Comparison of ENCODE assay signal across 9 cellular contexts in the genomic region with DNA sequence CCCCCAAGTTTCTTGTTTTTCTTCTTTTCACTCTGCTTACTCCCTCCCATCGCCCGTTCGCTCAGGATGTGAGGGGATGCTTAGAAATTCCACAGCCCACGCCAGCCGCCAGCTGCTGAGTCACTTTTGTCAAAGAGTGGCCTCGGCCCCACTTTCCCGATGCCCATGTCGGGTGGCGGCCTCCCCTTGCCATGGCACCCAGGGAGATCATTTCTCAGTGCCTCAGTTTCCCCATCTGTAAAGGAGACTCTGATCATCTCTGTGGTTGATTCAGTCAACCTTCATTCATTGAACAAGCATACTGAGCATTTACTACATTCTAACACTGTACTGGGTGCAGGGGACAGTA. TPM values are rescaled to one million over a fixed set of nuclear protein-coding genes. Genes with fewer than 3 reads are reported as not detected.
A peak's percentile ranks its signal among the peaks of the same experiment; 100 is the strongest.
DNase-seq lines count a peak whose midpoint lies in the region; ATAC-seq and TF ChIP-seq lines count a peak whose summit lies in the region.
"Had no signal": no experiment of that assay in that cellular context is flagged by ENCODE, and none has a peak within 500 bp of the region (broad histone marks: within the 10 kb centered on the region; RNA-seq: fewer than 3 reads in every experiment).

No MANE protein-coding gene starts in this region.

- no peak for TF ChIP-seq POLR2A in stomach (IDR thresholded peaks at IDR 0.05)

- H3K36me3 Mint-ChIP-seq in activated CD4-positive, alpha-beta memory T cell treated with anti-CD3 and anti-CD28 coated beads for 36 hours, result no peaks in the 10 kb centered on the region

- H3K27me3 ChIP-seq in iPS-15b (ENCODE audit: control insufficient read depth, insufficient read depth, low read length) (peaks cover 7% of the 10 kb centered on the region), stomach (peaks cover 0 to 15% (median 8%) of the 10 kb centered on the region in 3 donors)

- CTCF ChIA-PET in activated CD4-positive, alpha-beta memory T cell treated with anti-CD3 and anti-CD28 coated beads for 36 hours (lab: Charles Lee), result interaction anchor here (0.6 kb wide), 1 partner anchor 303 kb away, joined by 5 read pairs; no protein-coding TSS in a partner anchor
- CTCF ChIA-PET in HEK293T (lab: Yijun Ruan, JAX), result no interaction called here

- H3K4me3 Mint-ChIP-seq in activated CD4-positive, alpha-beta memory T cell treated with anti-CD3 and anti-CD28 coated beads for 36 hours, result peak overlapping the region; percentile 30

- H3K4me1 ChIP-seq in iPS-15b (ENCODE audit: control insufficient read depth, insufficient read depth, low read length), result peaks cover 2% of the 10 kb centered on the region
- peaks cover 11 to 42% (median 20%) of the 10 kb centered on the region in 4 donors for H3K4me1 ChIP-seq in stomach

- TF ChIP-seq EP300 in stomach (IDR thresholded peaks at IDR 0.05), result no peak

- H3K9ac ChIP-seq in iPS-15b (ENCODE audit: low read depth, low read length), result no peak overlapping the region

- H3K27ac Mint-ChIP-seq in activated CD4-positive, alpha-beta memory T cell treated with anti-CD3 and anti-CD28 coated beads for 36 hours, result no peak overlapping the region

- H3K9me3 ChIP-seq in iPS-15b (ENCODE audit: control insufficient read depth, insufficient read depth, low read length) (no peaks in the 10 kb centered on the region), stomach (no peaks in the 10 kb centered on the region)

- no peaks in the 10 kb centered on the region for H3K9me3 Mint-ChIP-seq in activated CD4-positive, alpha-beta memory T cell treated with anti-CD3 and anti-CD28 coated beads for 36 hours

- WGBS in stomach, 5 donors, result 10 to 24% (median 14%) methylated on average over 9 of the region's 9 CpGs

- POLR2A ChIA-PET in activated CD4-positive, alpha-beta memory T cell treated with anti-CD3 and anti-CD28 coated beads for 36 hours (lab: Charles Lee), result no interaction called here
- POLR2A ChIA-PET in HEK293T (lab: Yijun Ruan, JAX), result no interaction called here

- ATAC-seq in GM21619 (IDR thresholded peaks at IDR 0.05; ENCODE audit: unreplicated experiment) (peak; percentile 2), HG02588 (IDR thresholded peaks at IDR 0.05; ENCODE audit: unreplicated experiment) (no peak)

- H3K4me1 Mint-ChIP-seq in activated CD4-positive, alpha-beta memory T cell treated with anti-CD3 and anti-CD28 coated beads for 36 hours (ENCODE audit: low read depth), result peaks cover 7% of the 10 kb centered on the region

- H3K4me3 ChIP-seq in iPS-15b (ENCODE audit: low read depth, low read length), result peak overlapping the region; percentile 22
- peak overlapping the region; percentile 42 to 54 (median 46) for H3K4me3 ChIP-seq in stomach

- no peak for DNase-seq in activated CD4-positive, alpha-beta memory T cell treated with anti-CD3 and anti-CD28 coated beads for 36 hours
- DNase-seq in stomach (no peak), HEK293T (ENCODE audit: extremely low spot score) (no peak), AML-193 (lab: John Stamatoyannopoulos, UW) (no peak)
- DNase-seq: activated effector memory CD4-positive, alpha-beta T cell treated with anti-CD3 and anti-CD28 coated beads, Interleukin-2, amount 50 U/mL, for 16 hours had no signal

- TF ChIP-seq CTCF in stomach (IDR thresholded peaks at IDR 0.05), result no peak

- intact Hi-C loops in activated CD4-positive, alpha-beta memory T cell treated with anti-CD3 and anti-CD28 coated beads for 36 hours (cut with micrococcal nuclease), result no loop called here
- intact Hi-C loops in stomach (cut with DNase I; ENCODE audit: low total_unique reads), result no loop called here

- H3K36me3 ChIP-seq in iPS-15b (ENCODE audit: control insufficient read depth, insufficient read depth, low read length) (no peaks in the 10 kb centered on the region), stomach (no peaks in the 10 kb centered on the region)

- peaks cover 24% of the 10 kb centered on the region for H3K27me3 Mint-ChIP-seq in activated CD4-positive, alpha-beta memory T cell treated with anti-CD3 and anti-CD28 coated beads for 36 hours

- H3K27ac ChIP-seq in stomach, result peak overlapping the region; percentile 64 to 84 (median 81)

TF ChIP-seq in HEK293T, 16 proteins besides CTCF, POLR2A, EP300 and RAD21:
- TF ChIP-seq PKNOX1 (IDR thresholded peaks at IDR 0.05) (no peak), SUZ12 (IDR thresholded peaks at IDR 0.05) (no peak), BHLHE40 (IDR thresholded peaks at IDR 0.05; ENCODE audit: borderline replicate concordance) (no peak), FOXK2 (IDR thresholded peaks at IDR 0.05) (no peak), FOXA1 (IDR thresholded peaks at IDR 0.05) (no peak), CTBP1 (IDR thresholded peaks at IDR 0.05; ENCODE audit: borderline replicate concordance) (no peak), HDGF (IDR thresholded peaks at IDR 0.05; ENCODE audit: borderline replicate concordance) (no peak), ARNT (IDR thresholded peaks at IDR 0.05) (no peak), TARDBP (IDR thresholded peaks at IDR 0.05) (no peak), FOXM1 (IDR thresholded peaks at IDR 0.05; ENCODE audit: borderline replicate concordance) (no peak), LEF1 (IDR thresholded peaks at IDR 0.05; ENCODE audit: borderline replicate concordance) (no peak), ZNF384 (IDR thresholded peaks at IDR 0.05) (no peak), ELF4 (IDR thresholded peaks at IDR 0.05) (no peak), NFRKB (IDR thresholded peaks at IDR 0.05) (no peak), L3MBTL2 (conservative IDR thresholded peaks at IDR 0.05) (no peak), SP1 (IDR thresholded peaks at IDR 0.05) (no peak)

RNA-seq across cellular contexts. Expression of gene PDGFRB, which starts 0.4 kb away (rescaled TPM):
- under 1 TPM; 0.21 to 0.34 TPM for total RNA-seq in activated CD4-positive, alpha-beta memory T cell treated with anti-CD3 and anti-CD28 coated beads for 36 hours
- total RNA-seq in stomach, result 10 to 100 TPM; 16.5 to 71.2 (median 53.1) TPM
- 1 to 10 TPM; 4.7 to 9.1 (median 6.9) TPM for polyA plus RNA-seq in stomach

RNA-seq across cellular contexts. Expression of gene CDX1, which starts 10.6 kb away (rescaled TPM):
- total RNA-seq in activated CD4-positive, alpha-beta memory T cell treated with anti-CD3 and anti-CD28 coated beads for 36 hours, result not detected
- total RNA-seq in stomach, result 100 to 1,000 TPM in 1 of 5 donors, 1 to 10 TPM in 1, not detected in 3; 2.0 to 472 TPM
- polyA plus RNA-seq in stomach, result under 1 TPM in 1 of 3 donors, not detected in 2; 0.31 TPM
- total RNA-seq: sciatic nerve had no signal

RNA-seq across cellular contexts. Expression of gene SLC6A7, which starts 33.9 kb away (rescaled TPM):
- total RNA-seq in activated CD4-positive, alpha-beta memory T cell treated with anti-CD3 and anti-CD28 coated beads for 36 hours, result not detected
- total RNA-seq in stomach, result 10 to 100 TPM in 1 of 5 donors, not detected in 4; 29.3 TPM
- not detected for polyA plus RNA-seq in stomach
- total RNA-seq: sciatic nerve had no signal

Comparison
In these comparisons a context has a peak if more than half of its experiments do, and no peak if none do; other contexts are left out.
1. RNA of gene PDGFRB, which starts 0.4 kb away (total RNA-seq): 16.5 to 71.2 TPM in stomach; 0.21 to 0.34 TPM in activated CD4-positive, alpha-beta memory T cell treated with anti-CD3 and anti-CD28 coated beads for 36 hours; every median in the first group is over 10 times any median in the second.